ENCODE assay signal across 31 cellular contexts in genomic region chr18:79814373-79814772, GRCh38. TPM values are rescaled to one million over a fixed set of nuclear protein-coding genes. Genes with fewer than 3 reads are reported as not detected.
DNase-seq lines count a peak whose midpoint lies in the region; FAIRE-seq and TF ChIP-seq lines count a peak whose summit lies in the region.
"Had no signal": no experiment of that assay in that cellular context is flagged by ENCODE, and none has a peak within 500 bp of the region (broad histone marks: within the 10 kb centered on the region; RNA-seq: fewer than 3 reads in every experiment).

No MANE protein-coding gene starts in this region.

- H3K9me3 ChIP-seq in WERI-Rb-1 (ENCODE audit: severe bottlenecking) (peaks cover 3% of the 10 kb centered on the region), spleen (no peaks in the 10 kb centered on the region), suprapubic skin (no peaks in the 10 kb centered on the region)
- H3K9me3 ChIP-seq: BE2C, BLaER1 had no signal

- TF ChIP-seq POLR2A in spleen (IDR thresholded peaks at IDR 0.05) (no peak), suprapubic skin (IDR thresholded peaks at IDR 0.05) (no peak)

- H3K27ac Mint-ChIP-seq in HFFc6, result no peak overlapping the region
- H3K27ac Mint-ChIP-seq: CD14-positive monocyte; CD4-positive, alpha-beta memory T cell; CD8-positive, alpha-beta memory T cell had no signal

- H3K4me3 ChIP-seq in WERI-Rb-1 (ENCODE audit: low read depth, low read length) (no peak overlapping the region), spleen (no peak overlapping the region), suprapubic skin (no peak overlapping the region)
- H3K4me3 ChIP-seq: BLaER1, GM12878 had no signal

- H3K4me3 Mint-ChIP-seq in HFFc6, result no peak overlapping the region
- H3K4me3 Mint-ChIP-seq: CD14-positive monocyte; CD4-positive, alpha-beta memory T cell; CD4-positive, CD25-positive, alpha-beta regulatory T cell; CD8-positive, alpha-beta memory T cell had no signal

- TF ChIP-seq EP300 in suprapubic skin (IDR thresholded peaks at IDR 0.05), result no peak

- H3K4me1 Mint-ChIP-seq in HFFc6 (ENCODE audit: low read depth), result no peaks in the 10 kb centered on the region
- H3K4me1 Mint-ChIP-seq: CD4-positive, CD25-positive, alpha-beta regulatory T cell; CD8-positive, alpha-beta memory T cell had no signal

- FAIRE-seq in D721Med (lab: Jason Lieb, UNC), result no peak
- FAIRE-seq: A204.1, GM12878, GM12892, GM18507 had no signal

- 81 to 91% (median 87%) methylated on average over 7 of the region's 7 CpGs for WGBS in spleen, 5 donors
- 74% methylated on average over 7 of the region's 7 CpGs for WGBS in suprapubic skin

- H3K27me3 Mint-ChIP-seq in HFFc6 (ENCODE audit: insufficient read depth), result peaks cover 14% of the 10 kb centered on the region

- peaks cover 9% of the 10 kb centered on the region for H3K9me3 Mint-ChIP-seq in HFFc6
- H3K9me3 Mint-ChIP-seq: CD4-positive, CD25-positive, alpha-beta regulatory T cell; CD8-positive, alpha-beta memory T cell had no signal

- peak; percentile 22 for DNase-seq in activated effector memory CD4-positive, alpha-beta T cell treated with anti-CD3 and anti-CD28 coated beads, Interleukin-2, amount 50 U/mL, for 16 hours
- DNase-seq in activated effector memory CD4-positive, alpha-beta T cell treated with Interleukin-2 at 50 U/mL for 16 hours, result no peak
- DNase-seq in D721Med (ENCODE audit: insufficient read length, low spot score) (peak; percentile 86), WERI-Rb-1 (peak; percentile 85), spleen (peak; percentile 31), HFFc6 (no peak), suprapubic skin (ENCODE audit: low spot score in 2 of 2) (no peak), NCI-H345 (lab: John Stamatoyannopoulos, UW) (no peak)
- DNase-seq: 8988T; ACHN; BE2C; C1 segment of cervical spinal cord; CD4-positive, alpha-beta memory T cell; CD4-positive, CD25-positive, alpha-beta regulatory T cell; CD8-positive, alpha-beta memory T cell; COR-L47; DMS 273 treated with DMSO at 0.1 percent for 48 hours; DMS153; DMS53; DMS79; DND-41; EL; GDM1 had no signal

- H3K36me3 Mint-ChIP-seq in HFFc6 (ENCODE audit: low read depth), result no peaks in the 10 kb centered on the region
- H3K36me3 Mint-ChIP-seq: CD14-positive monocyte; CD4-positive, alpha-beta memory T cell; CD4-positive, CD25-positive, alpha-beta regulatory T cell; CD8-positive, alpha-beta memory T cell had no signal

- H3K27me3 ChIP-seq in WERI-Rb-1 (ENCODE audit: insufficient read depth, low read depth, severe bottlenecking), result no peaks in the 10 kb centered on the region
- peaks cover 0 to 35% (median 0%) of the 10 kb centered on the region in 7 donors for H3K27me3 ChIP-seq in spleen (replicated peaks in 1 of 7)
- H3K27me3 ChIP-seq in suprapubic skin, result peaks cover 18% of the 10 kb centered on the region
- H3K27me3 ChIP-seq: BE2C, BLaER1 had no signal

- H3K27ac ChIP-seq in WERI-Rb-1, result no peak overlapping the region
- no peak overlapping the region for H3K27ac ChIP-seq in spleen
- no peak overlapping the region for H3K27ac ChIP-seq in suprapubic skin
- H3K27ac ChIP-seq: BLaER1 had no signal

- TF ChIP-seq CTCF in D721Med (IDR thresholded peaks at IDR 0.05; ENCODE audit: insufficient read depth, missing control alignments), result no peak
- TF ChIP-seq CTCF in WERI-Rb-1 (IDR thresholded peaks at IDR 0.05; ENCODE audit: low read depth, low read length), result 0 out of 2 replicates have a peak, but pooled peaks have one; percentile 12
- no peak for TF ChIP-seq CTCF in spleen (IDR thresholded peaks at IDR 0.05 in 8 of 11, conservative IDR thresholded peaks at IDR 0.05 in 3 of 11)
- TF ChIP-seq CTCF in HFFc6 (IDR thresholded peaks at IDR 0.05), result no peak
- no peak for TF ChIP-seq CTCF in suprapubic skin (IDR thresholded peaks at IDR 0.05)

- no peaks in the 10 kb centered on the region; the same call in 1 of the 2 replicates for H3K36me3 ChIP-seq in WERI-Rb-1
- H3K36me3 ChIP-seq in spleen, result no peaks in the 10 kb centered on the region
- H3K36me3 ChIP-seq in suprapubic skin, result no peaks in the 10 kb centered on the region
- H3K36me3 ChIP-seq: BE2C, BLaER1 had no signal

- H3K4me1 ChIP-seq in spleen, result peaks cover 0 to 19% (median 6%) of the 10 kb centered on the region in 6 donors
- no peaks in the 10 kb centered on the region for H3K4me1 ChIP-seq in suprapubic skin
- H3K4me1 ChIP-seq: BE2C had no signal

- intact Hi-C loops in spleen (cut with DNase I; ENCODE audit: low total_unique reads), result no loop called here

RNA-seq across cellular contexts. Expression of gene KCNG2, which starts 16.6 kb away (rescaled TPM):
- total RNA-seq in spleen, result 1 to 10 TPM in 3 of 7 donors, under 1 TPM in 3, not detected in 1; 0.17 to 3.2 (median 1.1) TPM
- under 1 TPM; 0.15 to 0.38 (median 0.22) TPM for polyA plus RNA-seq in spleen
- total RNA-seq in HFFc6 (2021; fragmentation: NEBNext Ultra II Directional; extraction: Animal tissue kit (Norgen Biotek cat#: 25700)), result not detected
- not detected for total RNA-seq in suprapubic skin
- total RNA-seq: A673; CD4-positive, alpha-beta memory T cell; CD4-positive, CD25-positive, alpha-beta regulatory T cell; CD8-positive, alpha-beta memory T cell; Daoy had no signal
- polyA plus RNA-seq: CD14-positive monocyte; CD4-positive, alpha-beta memory T cell; CD4-positive, CD25-positive, alpha-beta regulatory T cell; CD8-positive, alpha-beta memory T cell had no signal

Comparison
In these comparisons a context has a peak if more than half of its experiments do, and no peak if none do; other contexts are left out.
1. DNase-seq: peak in activated effector memory CD4-positive, alpha-beta T cell treated with anti-CD3 and anti-CD28 coated beads, Interleukin-2, amount 50 U/mL, for 16 hours (single experiment), D721Med (single experiment), WERI-Rb-1 (single experiment) and spleen (single experiment); none in activated effector memory CD4-positive, alpha-beta T cell treated with Interleukin-2 at 50 U/mL for 16 hours (single experiment), HFFc6 (single experiment), suprapubic skin (0 of 2) and NCI-H345 (single experiment).